1 cellular context compared by ENCODE assay signal in genomic region chr6:1348675-1349074, GRCh38.
TF ChIP-seq lines count a peak whose summit lies in the region.

No MANE protein-coding gene starts in this region.

TF ChIP-seq in H1, 55 proteins besides CTCF, POLR2A, EP300 and RAD21:
- TF ChIP-seq CHD1 (IDR thresholded peaks at IDR 0.05; ENCODE audit: low read depth, low read length) (no peak), JUND (IDR thresholded peaks at IDR 0.05; ENCODE audit: low read length) (0 out of 2 replicates have a peak, but pooled peaks have one; percentile 16), YY1 (IDR thresholded peaks at IDR 0.05; ENCODE audit: low read depth, low read length) (peak; percentile 34; the same call in 1 of the 2 replicates), SIX5 (IDR thresholded peaks at IDR 0.05; ENCODE audit: low read depth, low read length) (no peak), BACH1 (IDR thresholded peaks at IDR 0.05; ENCODE audit: low read length) (peak; percentile 20; the same call in 1 of the 2 replicates), CBX8 (IDR thresholded peaks at IDR 0.05; ENCODE audit: borderline replicate concordance, low read depth, low read length) (no peak), SP4 (IDR thresholded peaks at IDR 0.05; ENCODE audit: low read length) (no peak), NRF1 (IDR thresholded peaks at IDR 0.05; ENCODE audit: low read depth, low read length) (no peak), NANOG (IDR thresholded peaks at IDR 0.05; ENCODE audit: insufficient read depth, low read depth, low read length, poor library complexity, severe bottlenecking) (peak; percentile 95)
